Comparison of ENCODE assay signal across 17 cellular contexts in the genomic region with DNA sequence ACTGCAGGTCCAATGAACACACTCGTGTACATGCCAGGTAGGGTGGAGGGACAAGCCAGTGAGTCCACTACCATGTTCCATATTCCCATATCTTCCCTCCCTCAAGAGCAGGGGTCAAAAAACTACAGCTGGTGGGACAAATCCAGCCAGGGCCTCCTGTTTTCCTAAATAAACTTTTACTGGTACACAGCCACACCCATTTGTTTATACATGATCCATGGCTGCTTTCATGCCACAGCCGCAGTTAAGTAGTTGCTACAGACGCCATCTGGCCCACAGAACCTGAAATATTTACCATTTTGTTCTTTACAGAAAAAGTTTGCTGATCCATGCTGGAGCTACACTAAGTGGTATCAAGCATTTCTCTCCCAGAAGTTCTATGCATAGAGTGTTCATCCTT. TPM values are rescaled to one million over a fixed set of nuclear protein-coding genes. Genes with fewer than 3 reads are reported as not detected.
DNase-seq lines count a peak whose midpoint lies in the region; TF ChIP-seq lines count a peak whose summit lies in the region.
"Had no signal": no experiment of that assay in that cellular context is flagged by ENCODE, and none has a peak within 500 bp of the region (broad histone marks: within the 10 kb centered on the region; RNA-seq: fewer than 3 reads in every experiment).

No MANE protein-coding gene starts in this region.

- H3K27me3 ChIP-seq in muscle layer of duodenum (ENCODE audit: low read depth, low read length) (no peaks in the 10 kb centered on the region), tibial nerve (no peaks in the 10 kb centered on the region), adrenal gland (no peaks in the 10 kb centered on the region), Karpas-422 (ENCODE audit: low read length) (no peaks in the 10 kb centered on the region)

- TF ChIP-seq EP300 in tibial nerve (IDR thresholded peaks at IDR 0.05), result no peak

- H3K4me2 ChIP-seq in Karpas-422 (ENCODE audit: low read depth, low read length, poor library complexity, severe bottlenecking), result no peak overlapping the region
- H3K4me2 ChIP-seq: GM23338 had no signal

- no peak overlapping the region for H3K4me3 ChIP-seq in fibroblast of villous mesenchyme (ENCODE audit: low read depth, low read length)
- no peak overlapping the region for H3K4me3 ChIP-seq in muscle layer of duodenum (ENCODE audit: low read depth in 1 of 2, low read length in 2 of 2)
- no peak overlapping the region for H3K4me3 ChIP-seq in tibial nerve
- no peak overlapping the region for H3K4me3 ChIP-seq in adrenal gland
- no peak overlapping the region for H3K4me3 ChIP-seq in Karpas-422 (ENCODE audit: low read length)
- H3K4me3 ChIP-seq: GM23338 had no signal

- H3K27ac ChIP-seq in muscle layer of duodenum (ENCODE audit: low read length) (peak overlapping the region; percentile 36), tibial nerve (peak overlapping the region; percentile 60 to 94 (median 79)), adrenal gland (peak overlapping the region in 1 of 5 donors; percentile 13), Karpas-422 (ENCODE audit: low read length) (no peak overlapping the region)
- H3K27ac ChIP-seq: RWPE1 had no signal

- H3K9me3 ChIP-seq in muscle layer of duodenum (ENCODE audit: control insufficient read depth in 1 of 2, low read length in 2 of 2), result no peaks in the 10 kb centered on the region
- no peaks in the 10 kb centered on the region for H3K9me3 ChIP-seq in tibial nerve
- H3K9me3 ChIP-seq in adrenal gland (replicated peaks in 1 of 3), result no peaks in the 10 kb centered on the region
- no peaks in the 10 kb centered on the region for H3K9me3 ChIP-seq in Karpas-422 (ENCODE audit: low read length)

- TF ChIP-seq POLR2A in tibial nerve (IDR thresholded peaks at IDR 0.05), result no peak
- TF ChIP-seq POLR2A in adrenal gland (IDR thresholded peaks at IDR 0.05), result no peak

- no peaks in the 10 kb centered on the region for H4K20me1 ChIP-seq in Karpas-422 (ENCODE audit: insufficient read depth, low read depth, low read length)

- H2AFZ ChIP-seq in Karpas-422 (ENCODE audit: low read length), result no peak overlapping the region

- H3K79me2 ChIP-seq in Karpas-422 (ENCODE audit: low read length), result no peaks in the 10 kb centered on the region

- intact Hi-C loops in adrenal gland (cut with DNase I), result no loop called here

- TF ChIP-seq CTCF in fibroblast of villous mesenchyme (IDR thresholded peaks at IDR 0.05; ENCODE audit: insufficient read depth, low read depth, low read length) (no peak), tibial nerve (IDR thresholded peaks at IDR 0.05) (no peak), adrenal gland (IDR thresholded peaks at IDR 0.05) (no peak)

- DNase-seq in NCI-H526 treated with DMSO at 0.1 percent for 48 hours (lab: John Stamatoyannopoulos, UW), result peak; percentile 14
- peak; percentile 83 for DNase-seq in fibroblast of villous mesenchyme (ENCODE audit: low read depth)
- DNase-seq in tibial nerve (ENCODE audit: low spot score in 2 of 2), result no peak
- DNase-seq in RKO (ENCODE audit: low spot score), result no peak
- no peak for DNase-seq in adrenal gland
- no peak for DNase-seq in Karpas-422
- no peak for DNase-seq in midbrain (lab: John Stamatoyannopoulos, UW)
- DNase-seq: CD4-positive, alpha-beta T cell; DMS79 treated with DMSO at 0.1 percent for 48 hours; NCI-H1436 treated with DMSO at 0.1 percent for 48 hours; NCI-H2081 treated with DMSO at 0.1 percent for 48 hours; NCI-H2227 treated with DMSO at 0.1 percent for 48 hours; NK-92 treated with Interleukin-12 subunit alpha and Interleukin-12 subunit beta, amount 100 ng/mL, for 24 hours; OCI-M1 had no signal

- no peak overlapping the region for H3K9ac ChIP-seq in Karpas-422 (ENCODE audit: low read length)

- H3K4me1 ChIP-seq in muscle layer of duodenum (ENCODE audit: control insufficient read depth in 1 of 2, insufficient read depth in 2 of 2, low read length in 2 of 2) (peaks cover 0 to 8% of the 10 kb centered on the region in 2 donors), tibial nerve (peaks cover 0 to 45% (median 20%) of the 10 kb centered on the region in 4 donors), adrenal gland (replicated peaks in 1 of 2) (peaks cover 0 to 16% of the 10 kb centered on the region in 2 donors), Karpas-422 (ENCODE audit: low read length) (no peaks in the 10 kb centered on the region)

- no peaks in the 10 kb centered on the region for H3K9me2 ChIP-seq in Karpas-422 (replicated peaks; ENCODE audit: insufficient read depth, low read length)

- no peaks in the 10 kb centered on the region for H3K36me3 ChIP-seq in muscle layer of duodenum (ENCODE audit: control insufficient read depth in 1 of 2, insufficient read depth in 2 of 2, low read length in 2 of 2)
- no peaks in the 10 kb centered on the region for H3K36me3 ChIP-seq in tibial nerve
- H3K36me3 ChIP-seq in adrenal gland (replicated peaks in 1 of 2), result no peaks in the 10 kb centered on the region
- H3K36me3 ChIP-seq in Karpas-422 (ENCODE audit: insufficient read depth, low read length), result no peaks in the 10 kb centered on the region

- 53 to 57% methylated on average over 3 of the region's 3 CpGs for WGBS in tibial nerve, 2 donors
- 61 to 86% (median 80%) methylated on average over 3 of the region's 3 CpGs for WGBS in adrenal gland, 4 donors

RNA-seq across cellular contexts. Expression of gene CASQ2, which starts 42.4 kb away (rescaled TPM):
- total RNA-seq in fibroblast of villous mesenchyme (not detected in 2 replicates), tibial nerve (1 to 10 TPM; 3.6 to 7.3 (median 5.8) TPM), adrenal gland (under 1 TPM in 6 of 8 donors, not detected in 2; 0.14 to 0.48 (median 0.24) TPM)
- 1 to 10 TPM; 1.3 to 4.1 (median 1.6) TPM for polyA plus RNA-seq in adrenal gland
- not detected in 2 replicates for total RNA-seq in Karpas-422 (2014; rRNA removed; shearing (Covaris generic); ENCODE audit: low replicate concordance)
- total RNA-seq: CD4-positive, alpha-beta T cell; GM23338 had no signal
- polyA plus RNA-seq: GM23338 had no signal

Comparison
In these comparisons a context has a peak if more than half of its experiments do, and no peak if none do; other contexts are left out.
1. DNase-seq: peak in NCI-H526 treated with DMSO at 0.1 percent for 48 hours (single experiment) and fibroblast of villous mesenchyme (single experiment); none in tibial nerve (0 of 2), RKO (single experiment), adrenal gland (0 of 7), Karpas-422 (single experiment) and midbrain (single experiment).